Comparison of ENCODE assay signal across 27 cellular contexts in genomic region chr2:194938066-194938465, GRCh38.
"Had no signal": no experiment of that assay in that cellular context is flagged by ENCODE, and none has a peak within 500 bp of the region (broad histone marks: within the 10 kb centered on the region; RNA-seq: fewer than 3 reads in every experiment).

No MANE protein-coding gene starts in this region.

- H3K4me1 ChIP-seq: stomach, suprapubic skin, testis, thyroid gland, tibial artery, tibial nerve, transverse colon, upper lobe of left lung, upper lobe of right lung, uterus, vagina had no signal

- H3K36me3 ChIP-seq: stomach, suprapubic skin, thoracic aorta, thyroid gland, tibial artery, tibial nerve, transverse colon, upper lobe of left lung, upper lobe of right lung, uterus, vagina had no signal

- FAIRE-seq: urothelium cell line had no signal

- DNase-seq: stimulated activated CD4-positive, alpha-beta T cell treated with anti-CD3 and anti-CD28 coated beads, Interleukin-2, amount 100 ng/mL, for 48 hours; stimulated activated CD4-positive, alpha-beta T cell treated with anti-CD3 and anti-CD28 coated beads, Interleukin-4, amount 100 ng/mL, for 1 hour; stimulated activated CD4-positive, alpha-beta T cell treated with anti-CD3 and anti-CD28 coated beads, Interleukin-4, amount 100 ng/mL, for 24 hours; stimulated activated CD4-positive, alpha-beta T cell treated with anti-CD3 and anti-CD28 coated beads, Interleukin-4, amount 100 ng/mL, for 4 hours; stimulated activated CD8-positive, alpha-beta memory T cell treated with anti-CD3 and anti-CD28 coated beads, Interleukin-4, amount 100 ng/mL, for 48 hours; stimulated activated naive B cell treated with anti-CD40 and anti-IgM and Interleukin-4, amounts not matched to agents 10 μg/mL and 1 μg/mL and 100 μg/mL, for 72 hours; stimulated activated naive CD4-positive, alpha-beta T cell; stimulated activated naive CD4-positive, alpha-beta T cell treated with Interleukin-2 at 50 U/mL for 16 hours; stimulated activated naive CD8-positive, alpha-beta T cell treated with anti-CD3 and anti-CD28 coated beads, Interleukin-15, amount 100 ng/mL, for 72 hours; stimulated activated naive CD8-positive, alpha-beta T cell treated with anti-CD3 and anti-CD28 coated beads, Interleukin-15, Interleukin-2, amounts not matched to agents 100 U/mL and 50 U/mL, for 24 hours; stomach; substantia nigra; testis; thyroid gland; tibial artery; transverse colon; trophoblast cell; upper lobe of left lung; upper lobe of right lung; uterus had no signal

- H3K27ac ChIP-seq: stomach, suprapubic skin, testis, thoracic aorta, thyroid gland, tibial artery, tibial nerve, transverse colon, upper lobe of left lung, upper lobe of right lung, uterus, vagina had no signal

- H3K9me3 ChIP-seq: suprapubic skin, testis, thoracic aorta, thyroid gland, tibial artery, transverse colon, upper lobe of left lung, upper lobe of right lung, uterus, vagina had no signal

- H3K27me3 ChIP-seq: stomach, suprapubic skin, testis, thyroid gland, tibial artery, tibial nerve, transverse colon, upper lobe of left lung, upper lobe of right lung, uterus, vagina had no signal

- ATAC-seq: stimulated activated effector memory CD8-positive, alpha-beta T cell treated with anti-CD3 and anti-CD28 coated beads, Interleukin-12 subunit alpha, Interleukin-12 subunit beta, amount 100 ng/mL, for 72 hours; stimulated activated memory B cell treated with anti-CD40 and anti-IgM and Interleukin-4, amounts not matched to agents 10 μg/mL and 1 μg/mL and 100 μg/mL, for 72 hours; stimulated activated naive B cell treated with anti-CD40 and anti-IgM and Interleukin-4, amounts not matched to agents 10 μg/mL and 1 μg/mL and 100 μg/mL, for 72 hours; stimulated activated naive CD8-positive, alpha-beta T cell treated with anti-CD3 and anti-CD28 coated beads, Interleukin-15, amount 100 ng/mL, for 72 hours; stimulated activated naive CD8-positive, alpha-beta T cell treated with anti-CD3 and anti-CD28 coated beads, Interleukin-15, Interleukin-2, amounts not matched to agents 100 U/mL and 50 U/mL, for 24 hours; upper lobe of right lung had no signal

- H3K4me3 ChIP-seq: stomach, suprapubic skin, testis, thoracic aorta, thyroid gland, tibial artery, tibial nerve, transverse colon, upper lobe of left lung, upper lobe of right lung, uterus, vagina had no signal
